ENCODE assay signal across 8 cellular contexts in genomic region chr4:112523764-112524505, GRCh38. TPM values are rescaled to one million over a fixed set of nuclear protein-coding genes. Genes with fewer than 3 reads are reported as not detected.
DNase-seq lines count a peak whose midpoint lies in the region; ATAC-seq and TF ChIP-seq lines count a peak whose summit lies in the region.

No MANE protein-coding gene starts in this region.

- H3K4me3 ChIP-seq in mucosa of descending colon, result no peak overlapping the region

- H3K36me3 ChIP-seq in mucosa of descending colon (ENCODE audit: low read depth), result no peaks in the 10 kb centered on the region

- DNase-seq in NCI-H187 (lab: John Stamatoyannopoulos, UW) (peak; percentile 19 to 39), dermis blood vessel endothelial cell (peak; percentile 61), mucosa of descending colon (peak; percentile 65 to 80 (median 65)), putamen (ENCODE audit: low spot score) (no peak)
- DNase-seq in activated CD4-positive, alpha-beta T cell treated with anti-CD3 and anti-CD28 coated beads for 4 hours, result peak; percentile 69 to 73
- DNase-seq in stimulated activated CD8-positive, alpha-beta memory T cell treated with anti-CD3 and anti-CD28 coated beads, Interleukin-7, amount 100 ng/mL, for 24 hours (ENCODE audit: low read depth), result peak; percentile 49

- no peaks in the 10 kb centered on the region for H3K9me3 ChIP-seq in mucosa of descending colon

- ATAC-seq in GM18519 (IDR thresholded peaks at IDR 0.05; ENCODE audit: low FRiP score, unreplicated experiment) (peak; percentile 83), HG02870 (IDR thresholded peaks at IDR 0.05; ENCODE audit: unreplicated experiment) (peak; percentile 84), mucosa of descending colon (peak; percentile 95)

- peaks cover 20% of the 10 kb centered on the region for H3K4me1 ChIP-seq in mucosa of descending colon (ENCODE audit: low read depth)

- TF ChIP-seq CTCF in mucosa of descending colon (IDR thresholded peaks at IDR 0.05), result peak; percentile 52

- intact Hi-C loops in mucosa of descending colon (cut with DNase I, micrococcal nuclease), result loop anchor here in 1 of 2 donors (10.0 kb wide), 1 partner anchor 199 kb away; no protein-coding TSS in a partner anchor

RNA-seq across cellular contexts. Expression of gene NEUROG2, which starts 8.0 kb away (rescaled TPM):
- total RNA-seq in dermis blood vessel endothelial cell (not detected in 2 replicates), mucosa of descending colon (not detected)
